In the genomic region with DNA sequence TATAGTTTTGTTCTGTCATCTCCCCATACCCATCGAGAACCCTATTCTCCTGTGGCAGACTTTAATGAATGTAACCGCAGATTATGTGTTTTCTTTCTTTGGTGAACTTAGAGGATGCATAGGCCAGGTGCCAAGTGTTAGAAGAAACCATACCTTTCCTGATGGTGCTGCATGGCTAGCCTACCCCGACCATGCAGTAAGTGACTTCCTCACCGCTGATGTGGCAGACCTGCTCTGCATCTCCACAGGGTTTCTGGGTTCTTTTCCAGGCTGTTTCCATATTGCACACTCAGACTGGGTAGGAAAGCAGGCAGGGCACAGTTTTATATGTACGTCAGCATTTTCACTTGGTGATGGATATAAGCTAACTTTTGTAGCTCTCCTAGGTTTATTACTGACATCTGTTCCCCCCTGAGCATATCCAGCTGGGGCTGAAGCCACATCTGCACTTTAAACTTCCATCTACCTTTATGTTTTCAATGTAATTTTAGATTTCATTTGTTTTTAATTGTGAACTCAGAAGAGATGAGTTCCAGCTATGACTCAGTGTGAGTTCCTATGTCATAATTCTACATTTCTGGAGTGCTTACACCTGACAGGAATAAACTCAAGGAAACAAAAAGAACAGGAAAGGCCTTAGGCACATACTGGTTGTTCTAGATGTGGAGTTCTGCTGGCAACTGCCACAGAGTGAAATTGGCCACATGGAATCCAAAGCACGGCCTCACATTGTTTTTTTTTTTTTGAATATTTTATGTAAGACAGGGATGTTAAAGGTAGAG, we compare ENCODE assay signal across 10 cellular contexts. TPM values are rescaled to one million over a fixed set of nuclear protein-coding genes. Genes with fewer than 3 reads are reported as not detected.
A peak's percentile ranks its signal among the peaks of the same experiment; 100 is the strongest.
DNase-seq lines count a peak whose midpoint lies in the region; ATAC-seq and TF ChIP-seq lines count a peak whose summit lies in the region.
"Had no signal": no experiment of that assay in that cellular context is flagged by ENCODE, and none has a peak within 500 bp of the region (broad histone marks: within the 10 kb centered on the region; RNA-seq: fewer than 3 reads in every experiment).

No MANE protein-coding gene starts in this region.

- H3K9me3 ChIP-seq in lung (ENCODE audit: control insufficient read depth in 2 of 2, insufficient read depth in 1 of 2, low read length in 1 of 2), result no peaks in the 10 kb centered on the region

- POLR2A ChIA-PET in activated CD4-positive, alpha-beta T cell treated with anti-CD3 and anti-CD28 coated beads, Interleukin-2, amount 10 ng/mL, durations not matched to agents 7 days and 5 days (lab: Charles Lee), result interaction anchor here (0.6 kb wide), 1 partner anchor 71 kb away, joined by 8 read pairs; no protein-coding TSS in a partner anchor

- H3K4me3 ChIP-seq in HFF-Myc (replicated peaks; ENCODE audit: low read depth, low read length) (no peak overlapping the region), lung (no peak overlapping the region)

- H3K27me3 Mint-ChIP-seq in CD14-positive monocyte (ENCODE audit: low read depth in 3 of 3), result no peaks in the 10 kb centered on the region
- H3K27me3 Mint-ChIP-seq in activated naive CD8-positive, alpha-beta T cell treated with anti-CD3 and anti-CD28 coated beads for 36 hours, result no peaks in the 10 kb centered on the region
- H3K27me3 Mint-ChIP-seq in activated CD4-positive, alpha-beta T cell treated with anti-CD3 and anti-CD28 coated beads, Interleukin-2, amount 10 ng/mL, durations not matched to agents 7 days and 5 days, result no peaks in the 10 kb centered on the region

- ATAC-seq in lung (ENCODE audit: insufficient read depth, low FRiP score), result peak; percentile 58

- H3K27ac Mint-ChIP-seq in CD14-positive monocyte, result peak overlapping the region; percentile 82 to 91 (median 89)
- H3K27ac Mint-ChIP-seq in activated naive CD8-positive, alpha-beta T cell treated with anti-CD3 and anti-CD28 coated beads for 36 hours, result no peak overlapping the region
- H3K27ac Mint-ChIP-seq in activated CD4-positive, alpha-beta T cell treated with anti-CD3 and anti-CD28 coated beads, Interleukin-2, amount 10 ng/mL, durations not matched to agents 7 days and 5 days, result no peak overlapping the region

- no peak for DNase-seq in CD14-positive monocyte (ENCODE audit: low spot score)
- DNase-seq in HFF-Myc (ENCODE audit: extremely low read depth, low read depth), result peak; percentile 74
- DNase-seq in activated naive CD8-positive, alpha-beta T cell treated with anti-CD3 and anti-CD28 coated beads for 36 hours, result no peak
- DNase-seq in lung (ENCODE audit: low spot score), result no peak
- no peak for DNase-seq in islet precursor cell
- DNase-seq in NCI-H748 (lab: John Stamatoyannopoulos, UW; ENCODE audit: unreplicated experiment), result no peak
- DNase-seq in activated effector memory CD4-positive, alpha-beta T cell treated with Interleukin-2 at 50 U/mL for 16 hours, result no peak
- DNase-seq in activated CD4-positive, alpha-beta T cell treated with anti-CD3 and anti-CD28 coated beads, Interleukin-2, amount 10 ng/mL, durations not matched to agents 7 days and 5 days, result no peak
- DNase-seq: cortex of kidney, NCI-H526 had no signal

- CTCF ChIA-PET in activated CD4-positive, alpha-beta T cell treated with anti-CD3 and anti-CD28 coated beads, Interleukin-2, amount 10 ng/mL, durations not matched to agents 7 days and 5 days (lab: Charles Lee), result interaction anchor here (2.8 kb wide), 1 partner anchor 11 kb away, joined by 7 read pairs; no protein-coding TSS in a partner anchor

- H3K9me3 Mint-ChIP-seq in CD14-positive monocyte, result no peaks in the 10 kb centered on the region
- peaks cover 2% of the 10 kb centered on the region for H3K9me3 Mint-ChIP-seq in activated naive CD8-positive, alpha-beta T cell treated with anti-CD3 and anti-CD28 coated beads for 36 hours
- peaks cover 2% of the 10 kb centered on the region for H3K9me3 Mint-ChIP-seq in activated CD4-positive, alpha-beta T cell treated with anti-CD3 and anti-CD28 coated beads, Interleukin-2, amount 10 ng/mL, durations not matched to agents 7 days and 5 days

- 38 to 52% methylated on average over 6 of the region's 6 CpGs for WGBS in lung, 2 donors

- TF ChIP-seq CTCF in CD14-positive monocyte (IDR thresholded peaks at IDR 0.05) (no peak), HFF-Myc (IDR thresholded peaks at IDR 0.05; ENCODE audit: low read depth, low read length, missing control alignments) (no peak), lung (IDR thresholded peaks at IDR 0.05; ENCODE audit: control extremely low read depth, extremely low read depth) (no peak)

- peak overlapping the region; percentile 39 to 77 for H3K4me3 Mint-ChIP-seq in CD14-positive monocyte
- H3K4me3 Mint-ChIP-seq in activated naive CD8-positive, alpha-beta T cell treated with anti-CD3 and anti-CD28 coated beads for 36 hours, result peak overlapping the region; percentile 2
- no peak overlapping the region for H3K4me3 Mint-ChIP-seq in activated CD4-positive, alpha-beta T cell treated with anti-CD3 and anti-CD28 coated beads, Interleukin-2, amount 10 ng/mL, durations not matched to agents 7 days and 5 days

- intact Hi-C loops in CD14-positive monocyte (cut with micrococcal nuclease), result loop anchor here in 1 of 2 donors (5.0 kb wide), 1 partner anchor 43 kb away; a partner anchor contains a TSS

- peaks cover 62% of the 10 kb centered on the region for H3K4me1 Mint-ChIP-seq in CD14-positive monocyte
- peaks cover 85% of the 10 kb centered on the region for H3K4me1 Mint-ChIP-seq in activated naive CD8-positive, alpha-beta T cell treated with anti-CD3 and anti-CD28 coated beads for 36 hours
- peaks cover 90% of the 10 kb centered on the region for H3K4me1 Mint-ChIP-seq in activated CD4-positive, alpha-beta T cell treated with anti-CD3 and anti-CD28 coated beads, Interleukin-2, amount 10 ng/mL, durations not matched to agents 7 days and 5 days

- no peaks in the 10 kb centered on the region for H3K36me3 Mint-ChIP-seq in CD14-positive monocyte
- peaks cover 9% of the 10 kb centered on the region for H3K36me3 Mint-ChIP-seq in activated naive CD8-positive, alpha-beta T cell treated with anti-CD3 and anti-CD28 coated beads for 36 hours
- H3K36me3 Mint-ChIP-seq in activated CD4-positive, alpha-beta T cell treated with anti-CD3 and anti-CD28 coated beads, Interleukin-2, amount 10 ng/mL, durations not matched to agents 7 days and 5 days (ENCODE audit: low read depth), result peaks cover 10% of the 10 kb centered on the region

- H3K36me3 ChIP-seq in lung (ENCODE audit: control insufficient read depth in 2 of 2, insufficient read depth in 2 of 2, low read length in 2 of 2), result no peaks in the 10 kb centered on the region

- peak overlapping the region; percentile 33 to 45 for H3K27ac ChIP-seq in lung (ENCODE audit: low read depth in 1 of 2, low read length in 1 of 2)

- no peaks in the 10 kb centered on the region for H3K27me3 ChIP-seq in lung (ENCODE audit: control insufficient read depth, insufficient read depth)

- peaks cover 12 to 19% of the 10 kb centered on the region in 2 donors for H3K4me1 ChIP-seq in lung (ENCODE audit: control insufficient read depth in 2 of 2, insufficient read depth in 2 of 2, low read length in 2 of 2)

RNA-seq across cellular contexts. Expression of a gene that starts 42.4 kb away (rescaled TPM):
- polyA plus RNA-seq in CD14-positive monocyte (1 to 10 TPM in 1 of 2 donors, under 1 TPM in 1; 0.88 to 2.1 TPM), lung (1 to 10 TPM; 3.6 to 8.4 TPM)
- total RNA-seq in activated naive CD8-positive, alpha-beta T cell treated with anti-CD3 and anti-CD28 coated beads for 36 hours, result 10 to 100 TPM; 16.9 to 18.1 TPM
- 10 to 100 TPM; 18.0 to 35.4 TPM for total RNA-seq in lung
- 10 to 100 TPM; 17.4 to 18.2 TPM for total RNA-seq in activated CD4-positive, alpha-beta T cell treated with anti-CD3 and anti-CD28 coated beads, Interleukin-2, amount 10 ng/mL, durations not matched to agents 7 days and 5 days

Comparison
In these comparisons a context has a peak if more than half of its experiments do, and no peak if none do; other contexts are left out.
1. H3K27ac Mint-ChIP-seq: peak in CD14-positive monocyte (7 of 7); none in activated naive CD8-positive, alpha-beta T cell treated with anti-CD3 and anti-CD28 coated beads for 36 hours (single experiment) and activated CD4-positive, alpha-beta T cell treated with anti-CD3 and anti-CD28 coated beads, Interleukin-2, amount 10 ng/mL, durations not matched to agents 7 days and 5 days (single experiment).